9 cellular contexts compared by ENCODE assay signal in genomic region chr17:48555616-48556533, GRCh38. TPM values are rescaled to one million over a fixed set of nuclear protein-coding genes. Genes with fewer than 3 reads are reported as not detected.
DNase-seq lines count a peak whose midpoint lies in the region; TF ChIP-seq lines count a peak whose summit lies in the region.
"Had no signal": no experiment of that assay in that cellular context is flagged by ENCODE, and none has a peak within 500 bp of the region (broad histone marks: within the 10 kb centered on the region; RNA-seq: fewer than 3 reads in every experiment).

No MANE protein-coding gene starts in this region.

- no peaks in the 10 kb centered on the region for H3K27me3 ChIP-seq in effector memory CD4-positive, alpha-beta T cell (replicated peaks; ENCODE audit: control insufficient read depth, insufficient read depth, low read length, poor library complexity, severe bottlenecking)
- no peaks in the 10 kb centered on the region for H3K27me3 ChIP-seq in MM.1S (replicated peaks; ENCODE audit: insufficient read depth, low read length)

- no peaks in the 10 kb centered on the region for H3K9me3 Mint-ChIP-seq in neural crest cell

- no peak overlapping the region for H3K9ac ChIP-seq in MM.1S (ENCODE audit: low read length)

- H3K9me2 ChIP-seq in MM.1S (replicated peaks; ENCODE audit: insufficient read depth, low read length): no peaks in the 10 kb centered on the region

- H3K36me3 ChIP-seq in effector memory CD4-positive, alpha-beta T cell (ENCODE audit: control insufficient read depth, insufficient read depth, low read length): no peaks in the 10 kb centered on the region
- no peaks in the 10 kb centered on the region for H3K36me3 ChIP-seq in MM.1S (replicated peaks; ENCODE audit: insufficient read depth, low read length)

- no peak for TF ChIP-seq CTCF in neural crest cell (conservative IDR thresholded peaks at IDR 0.05)
- TF ChIP-seq CTCF in MM.1S (IDR thresholded peaks at IDR 0.05; ENCODE audit: low read length): no peak

- no peaks in the 10 kb centered on the region for H3K79me2 ChIP-seq in MM.1S (ENCODE audit: low read length)

- no peak overlapping the region for H2AFZ ChIP-seq in MM.1S (ENCODE audit: low read length)

- H3K4me2 ChIP-seq in MM.1S (ENCODE audit: low read depth, low read length): no peak overlapping the region

- no peak overlapping the region for H3K27ac Mint-ChIP-seq in neural crest cell (ENCODE audit: unreplicated experiment)

- peak overlapping the region; percentile 78 for H3K4me3 Mint-ChIP-seq in neural crest cell

- peaks cover 51% of the 10 kb centered on the region for H3K4me1 Mint-ChIP-seq in neural crest cell

- H3K9me3 ChIP-seq in effector memory CD4-positive, alpha-beta T cell (ENCODE audit: control insufficient read depth, low read length): no peaks in the 10 kb centered on the region
- no peaks in the 10 kb centered on the region for H3K9me3 ChIP-seq in MM.1S (replicated peaks; ENCODE audit: insufficient read depth, low read length)

- no peaks in the 10 kb centered on the region for H3F3A ChIP-seq in MM.1S (ENCODE audit: insufficient read depth, low read length)

- no peaks in the 10 kb centered on the region for H4K20me1 ChIP-seq in MM.1S (ENCODE audit: insufficient read depth, low read length)

- H3K27ac ChIP-seq in effector memory CD4-positive, alpha-beta T cell (ENCODE audit: insufficient read depth, low read length, poor library complexity, severe bottlenecking): no peak overlapping the region
- no peak overlapping the region for H3K27ac ChIP-seq in MM.1S (ENCODE audit: low read length)

- H3K27me3 Mint-ChIP-seq in neural crest cell (ENCODE audit: low read depth): peaks cover 99% of the 10 kb centered on the region

- H3K36me3 Mint-ChIP-seq in neural crest cell (ENCODE audit: low read depth): peaks cover 4% of the 10 kb centered on the region

- DNase-seq in COLO829 (ENCODE audit: low spot score) (peak; percentile 56), NCI-H69 (lab: John Stamatoyannopoulos, UW) (peak; percentile 91), neural crest cell (ENCODE audit: low read depth, low spot score) (no peak), MM.1S (no peak), NCI-H2081 treated with DMSO at 0.1 percent for 48 hours (lab: John Stamatoyannopoulos, UW) (no peak), iPS-NIHi7 (ENCODE audit: extremely low spot score) (no peak)
- DNase-seq in effector memory CD4-positive, alpha-beta T cell: no peak
- DNase-seq in central memory CD4-positive, alpha-beta T cell: no peak

- H3K4me3 ChIP-seq in effector memory CD4-positive, alpha-beta T cell (ENCODE audit: insufficient read depth, low read depth, low read length, poor library complexity, severe bottlenecking): peak overlapping the region; percentile 28
- H3K4me3 ChIP-seq in MM.1S (ENCODE audit: low read length): no peak overlapping the region

- H3K4me1 ChIP-seq in effector memory CD4-positive, alpha-beta T cell (ENCODE audit: control insufficient read depth, insufficient read depth, low read length, poor library complexity, severe bottlenecking): no peaks in the 10 kb centered on the region
- H3K4me1 ChIP-seq in MM.1S (ENCODE audit: low read length): no peaks in the 10 kb centered on the region

RNA-seq across cellular contexts. Expression of gene HOXB2, which starts 11.0 kb away (rescaled TPM):
- total RNA-seq in neural crest cell: 60.0 and 60.9 TPM in 2 replicates

RNA-seq across cellular contexts. Expression of gene HOXB4, which starts 22.3 kb away (rescaled TPM):
- total RNA-seq in neural crest cell: 4.4 and 5.0 TPM in 2 replicates

RNA-seq across cellular contexts. Expression of gene HOXB1, which starts 25.1 kb away (rescaled TPM):
- 2.7 and 3.6 TPM in 2 replicates for total RNA-seq in neural crest cell
- total RNA-seq: T-helper 2 cell treated with Interferon-gamma antibody and Interleukin-4, amounts not matched to agents 100 ng/mL and 5 ng/mL, for 36 hours had no signal

RNA-seq across cellular contexts. Expression of gene HOXB3, which starts 34.2 kb away (rescaled TPM):
- total RNA-seq in neural crest cell: 21.9 and 22.8 TPM in 2 replicates

RNA-seq across cellular contexts. Expression of gene HOXB5, which starts 37.7 kb away (rescaled TPM):
- total RNA-seq in neural crest cell: 2.3 and 2.6 TPM in 2 replicates

Comparison
In these comparisons a context has a peak if more than half of its experiments do, and no peak if none do; other contexts are left out.
1. DNase-seq: peak in COLO829 (single experiment) and NCI-H69 (single experiment); none in effector memory CD4-positive, alpha-beta T cell (0 of 3), neural crest cell (single experiment), central memory CD4-positive, alpha-beta T cell (single experiment), MM.1S (single experiment), NCI-H2081 treated with DMSO at 0.1 percent for 48 hours (single experiment) and iPS-NIHi7 (single experiment).